Comparison of ENCODE assay signal across 13 cellular contexts in the genomic region with DNA sequence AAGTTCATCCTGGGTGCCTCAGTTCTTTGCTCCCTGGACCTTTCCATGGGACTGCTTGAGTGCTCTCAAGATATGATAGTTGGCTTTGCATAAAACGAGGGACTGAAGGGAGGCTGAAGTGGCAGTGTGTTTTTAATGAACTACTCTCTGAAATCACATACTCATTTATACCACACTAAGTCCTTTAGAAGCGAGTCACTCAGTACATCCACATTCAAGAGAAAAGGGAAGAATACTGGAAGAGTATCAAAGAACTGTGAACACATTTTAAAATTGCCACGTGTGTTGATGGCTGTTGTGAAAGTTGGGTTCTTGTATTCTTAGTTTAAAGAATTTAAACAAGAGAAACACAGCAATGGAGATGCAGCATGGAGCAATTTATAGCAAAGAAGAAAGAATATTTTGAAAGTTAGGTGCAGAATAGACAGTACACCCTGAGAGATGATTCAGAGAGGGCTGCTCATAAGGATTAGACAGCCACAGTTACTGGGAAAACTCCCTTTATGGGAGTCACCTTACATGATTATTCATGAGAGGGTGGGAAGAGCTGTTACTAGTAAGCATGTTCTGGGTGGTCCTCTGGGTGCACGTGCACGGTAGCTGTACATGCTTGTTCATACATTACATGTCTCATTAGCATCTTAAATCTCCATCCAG.
"Had no signal": no experiment of that assay in that cellular context is flagged by ENCODE, and none has a peak within 500 bp of the region (broad histone marks: within the 10 kb centered on the region; RNA-seq: fewer than 3 reads in every experiment).

No MANE protein-coding gene starts in this region.

- H3K9me3 ChIP-seq: ovary had no signal

- H3K4me3 ChIP-seq: dorsolateral prefrontal cortex, lung, ovary had no signal

- ATAC-seq: left colon, sciatic nerve had no signal

- H3K27me3 ChIP-seq: dorsolateral prefrontal cortex, ovary had no signal

- H3K27ac ChIP-seq: dorsolateral prefrontal cortex, ovary had no signal

- H3K36me3 ChIP-seq: ovary had no signal

- DNase-seq: activated CD4-positive, CD25-positive, alpha-beta regulatory T cell; activated naive CD4-positive, alpha-beta T cell; activated naive CD8-positive, alpha-beta T cell treated with anti-CD3 and anti-CD28 coated beads, Interleukin-2, amount 10 ng/mL, durations not matched to agents 7 days and 5 days; aorta; dorsolateral prefrontal cortex; hypothalamus; left colon; naive B cell; ovary; stimulated activated CD4-positive, alpha-beta T cell treated with anti-CD3 and anti-CD28 coated beads, Interleukin-1b, Interleukin-23, amount 100 ng/mL, for 48 hours; SW 1271 had no signal
